Comparison of ENCODE assay signal across 25 cellular contexts in the genomic region with DNA sequence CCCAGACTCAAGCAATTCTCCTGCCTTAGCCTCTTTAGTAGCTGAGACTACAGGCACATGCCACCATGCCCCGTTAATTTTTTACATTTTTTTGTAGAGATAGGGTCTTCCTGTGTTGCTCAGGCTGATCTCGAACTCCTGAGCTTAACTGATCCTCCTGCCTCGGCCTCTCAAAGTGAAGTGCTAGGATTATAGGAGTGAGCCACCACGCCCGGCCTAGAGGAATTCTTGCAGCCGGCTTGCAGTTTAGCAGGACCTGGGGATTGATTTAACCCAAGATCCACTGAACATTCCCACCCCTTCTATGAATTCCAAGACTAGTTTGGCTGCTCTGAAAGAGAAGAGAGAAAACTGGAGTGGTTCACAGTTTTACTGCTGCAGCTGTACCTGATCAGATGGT.
"Had no signal": no experiment of that assay in that cellular context is flagged by ENCODE, and none has a peak within 500 bp of the region (broad histone marks: within the 10 kb centered on the region; RNA-seq: fewer than 3 reads in every experiment).

No MANE protein-coding gene starts in this region.

- DNase-seq: activated CD4-positive, alpha-beta memory T cell treated with anti-CD3 and anti-CD28 coated beads for 36 hours; activated CD4-positive, alpha-beta T cell treated with anti-CD3 and anti-CD28 coated beads for 1 hour; activated CD4-positive, alpha-beta T cell treated with anti-CD3 and anti-CD28 coated beads, Interleukin-2, amount 10 ng/mL, durations not matched to agents 7 days and 5 days; activated CD8-positive, alpha-beta memory T cell treated with anti-CD3 and anti-CD28 coated beads, Interleukin-2, amount 50 U/mL, for 4 hours; activated effector memory CD4-positive, alpha-beta T cell treated with Interleukin-2 at 50 U/mL for 16 hours; activated naive CD4-positive, alpha-beta T cell; activated naive CD8-positive, alpha-beta T cell treated with anti-CD3 and anti-CD28 coated beads, Interleukin-2, amount 10 ng/mL, durations not matched to agents 7 days and 5 days; aorta; caudate nucleus; Karpas-422; NCI-H1105 treated with DMSO at 0.1 percent for 48 hours; NCI-H1436 treated with DMSO at 0.1 percent for 48 hours; NCI-H187; NCI-H2081; NCI-H446; Peyer's patch; Right ventricle myocardium superior; SW 1271 had no signal

- H3K36me3 Mint-ChIP-seq: activated CD4-positive, alpha-beta memory T cell treated with anti-CD3 and anti-CD28 coated beads for 36 hours; WTC11 had no signal

- H3K9me3 ChIP-seq: breast epithelium, Peyer's patch, SJSA1 had no signal

- H3K9me3 Mint-ChIP-seq: activated CD4-positive, alpha-beta memory T cell treated with anti-CD3 and anti-CD28 coated beads for 36 hours; activated naive CD8-positive, alpha-beta T cell treated with anti-CD3 and anti-CD28 coated beads, Interleukin-2, amount 10 ng/mL, durations not matched to agents 7 days and 5 days; activated T-helper 1 cell treated with anti-CD3 and anti-CD28 coated beads, Interleukin-12 subunit alpha, Interleukin-12 subunit beta, Interleukin-2, Interleukin-4 antibody, amounts not matched to agents 30 ng/mL and 10 ng/mL and 1 ng/mL, durations not matched to agents 14 hours and 24 hours and 36 hours; T-helper 1 cell treated with Interleukin-12 subunit alpha and Interleukin-12 subunit beta and Interleukin-4 antibody, amounts not matched to agents 30 μg/mL and 1 μg/mL, for 36 hours; WTC11 had no signal

- H3K4me3 Mint-ChIP-seq: activated CD4-positive, alpha-beta memory T cell treated with anti-CD3 and anti-CD28 coated beads for 36 hours; activated CD4-positive, alpha-beta T cell treated with anti-CD3 and anti-CD28 coated beads, Interleukin-2, amount 10 ng/mL, durations not matched to agents 7 days and 5 days; activated naive CD8-positive, alpha-beta T cell treated with anti-CD3 and anti-CD28 coated beads, Interleukin-2, amount 10 ng/mL, durations not matched to agents 7 days and 5 days; activated T-helper 1 cell treated with anti-CD3 and anti-CD28 coated beads, Interleukin-12 subunit alpha, Interleukin-12 subunit beta, Interleukin-2, Interleukin-4 antibody, amounts not matched to agents 30 ng/mL and 10 ng/mL and 1 ng/mL, durations not matched to agents 14 hours and 24 hours and 36 hours; T-helper 1 cell treated with Interleukin-12 subunit alpha and Interleukin-12 subunit beta and Interleukin-4 antibody, amounts not matched to agents 30 μg/mL and 1 μg/mL, for 36 hours; WTC11 had no signal

- H3K27ac Mint-ChIP-seq: activated CD4-positive, alpha-beta memory T cell treated with anti-CD3 and anti-CD28 coated beads for 36 hours; activated T-helper 1 cell treated with anti-CD3 and anti-CD28 coated beads, Interleukin-12 subunit alpha, Interleukin-12 subunit beta, Interleukin-2, Interleukin-4 antibody, amounts not matched to agents 30 ng/mL and 10 ng/mL and 1 ng/mL, durations not matched to agents 14 hours and 24 hours and 36 hours; T-helper 1 cell treated with Interleukin-12 subunit alpha and Interleukin-12 subunit beta and Interleukin-4 antibody, amounts not matched to agents 30 μg/mL and 1 μg/mL, for 36 hours had no signal

- H3K36me3 ChIP-seq: breast epithelium, Peyer's patch, SJSA1 had no signal

- ATAC-seq: SK-N-SH treated with all-trans-retinoic acid at 6 μM for 48 hours, WTC11 had no signal

- H3K27ac ChIP-seq: breast epithelium, Peyer's patch, RWPE1, SJSA1 had no signal

- H3K27me3 ChIP-seq: breast epithelium, Peyer's patch, SJSA1 had no signal

- H3K27me3 Mint-ChIP-seq: activated CD4-positive, alpha-beta memory T cell treated with anti-CD3 and anti-CD28 coated beads for 36 hours; activated CD4-positive, alpha-beta T cell treated with anti-CD3 and anti-CD28 coated beads, Interleukin-2, amount 10 ng/mL, durations not matched to agents 7 days and 5 days; activated naive CD8-positive, alpha-beta T cell treated with anti-CD3 and anti-CD28 coated beads, Interleukin-2, amount 10 ng/mL, durations not matched to agents 7 days and 5 days had no signal

- H3K4me1 ChIP-seq: breast epithelium, SJSA1 had no signal

- H3K4me3 ChIP-seq: breast epithelium, Peyer's patch, SJSA1 had no signal
